In the genomic region with DNA sequence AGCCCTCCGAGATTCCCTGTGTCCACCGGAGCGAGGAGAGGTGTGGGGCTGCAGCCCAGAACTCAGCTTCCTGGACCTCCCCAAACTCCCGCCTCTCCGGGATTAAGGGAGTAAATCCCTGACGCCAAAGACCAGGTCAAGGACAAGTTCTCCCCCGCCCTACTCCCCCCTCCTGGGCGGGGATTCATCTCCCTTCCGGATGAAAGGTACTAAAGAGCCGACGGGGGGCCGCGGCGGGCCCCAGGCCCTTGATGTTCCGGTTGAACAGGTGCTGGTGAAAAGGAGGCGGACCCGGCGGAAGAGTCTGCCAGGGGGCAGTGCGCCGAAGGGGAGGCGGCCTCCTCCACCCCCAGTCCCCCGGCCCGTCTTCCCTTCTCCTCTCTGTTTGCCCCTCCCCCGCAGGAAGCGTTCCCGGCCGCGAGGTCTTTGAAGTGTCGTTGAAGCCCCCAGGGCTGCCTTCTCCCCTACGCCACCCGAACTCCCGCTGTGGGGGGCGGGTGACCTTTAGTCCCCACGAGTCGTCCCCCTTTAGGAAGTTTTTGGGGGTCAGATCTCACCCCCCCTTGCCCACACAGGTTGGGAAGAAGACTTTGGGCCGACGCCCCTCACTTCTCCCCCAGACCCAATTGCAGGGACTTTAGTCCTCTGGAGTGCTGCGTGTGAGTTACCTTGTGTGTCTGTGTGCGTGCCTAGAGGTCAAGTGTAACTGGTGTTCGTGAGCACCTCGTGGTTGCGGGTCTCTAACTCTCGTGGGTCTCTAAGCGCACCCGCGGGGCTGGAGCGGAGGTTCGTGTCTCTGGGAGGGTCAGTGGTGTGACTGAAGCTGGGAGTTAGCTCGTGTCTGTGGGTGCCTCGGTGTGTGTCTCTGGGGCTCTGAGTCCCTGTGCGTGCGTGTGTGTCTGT, we compare ENCODE assay signal across 8 cellular contexts. TPM values are rescaled to one million over a fixed set of nuclear protein-coding genes. Genes with fewer than 3 reads are reported as not detected.
DNase-seq lines count a peak whose midpoint lies in the region; ATAC-seq and TF ChIP-seq lines count a peak whose summit lies in the region.

No MANE protein-coding gene starts in this region.

- TF ChIP-seq CTCF in Calu3 (IDR thresholded peaks at IDR 0.05; ENCODE audit: unreplicated experiment) = no peak

- H3K4me3 Mint-ChIP-seq in Calu3 (ENCODE audit: low read depth, unreplicated experiment) (peak overlapping the region; percentile 85), naive B cell (peak overlapping the region; percentile 86 to 99 (median 97))

- DNase-seq in Calu3 (peak; percentile 100), HPDE6-E6E7 (ENCODE audit: extremely low spot score) (peak; percentile 64), NOMO-1 (lab: John Stamatoyannopoulos, UW; ENCODE audit: unreplicated experiment in 2 of 2) (peak; percentile 64 to 78), naive B cell (peak; percentile 48), occipital lobe (lab: John Stamatoyannopoulos, UW) (no peak)
- DNase-seq in activated T-cell treated with anti-CD3 and anti-CD28 coated beads, Interleukin-2, amount 50 U/mL, for 1 hour = peak; percentile 67
- peak; percentile 91 for DNase-seq in stimulated activated naive CD8-positive, alpha-beta T cell treated with anti-CD3 and anti-CD28 coated beads, Interleukin-15, Interleukin-2, amounts not matched to agents 100 U/mL and 50 U/mL, for 24 hours

- CTCF ChIA-PET in Calu3 (lab: Charles Lee) = interaction anchor here (0.5 to 6.2 kb wide), 10 partner anchors 13 to 620 kb away, joined by 3 to 38 read pairs (median 4); a partner anchor contains a TSS

- ATAC-seq in esophagus mucosa (peak; percentile 65), naive B cell (ENCODE audit: low read depth in 2 of 2) (no peak)
- peak; percentile 16 for ATAC-seq in stimulated activated naive CD8-positive, alpha-beta T cell treated with anti-CD3 and anti-CD28 coated beads, Interleukin-15, Interleukin-2, amounts not matched to agents 100 U/mL and 50 U/mL, for 24 hours

- H3K27me3 Mint-ChIP-seq in Calu3 (ENCODE audit: unreplicated experiment) = peaks cover 18% of the 10 kb centered on the region
- H3K27me3 Mint-ChIP-seq in naive B cell = no peaks in the 10 kb centered on the region

- peak overlapping the region; percentile 90 for H3K27ac Mint-ChIP-seq in Calu3 (ENCODE audit: unreplicated experiment)
- peak overlapping the region; percentile 72 to 98 (median 97) for H3K27ac Mint-ChIP-seq in naive B cell

- H3K36me3 Mint-ChIP-seq in Calu3 (ENCODE audit: insufficient read depth, unreplicated experiment) = peaks cover 76% of the 10 kb centered on the region
- no peaks in the 10 kb centered on the region for H3K36me3 Mint-ChIP-seq in naive B cell

- no TSS peak for BruUV-seq in Calu3 (replicated peaks; lab: Mats Ljungman, UMichigan)

- intact Hi-C loops in Calu3 (cut with micrococcal nuclease; ENCODE audit: unreplicated experiment) = loop anchor here (1.0 to 2.0 kb wide), 3 partner anchors 26 to 47 kb away; a partner anchor contains a TSS

- H3K9me3 Mint-ChIP-seq in Calu3 (ENCODE audit: low read depth, unreplicated experiment) (no peaks in the 10 kb centered on the region), naive B cell (no peaks in the 10 kb centered on the region)

- H3K4me1 Mint-ChIP-seq in Calu3 (ENCODE audit: low read depth, unreplicated experiment) (peaks cover 44% of the 10 kb centered on the region), naive B cell (peaks cover 51 to 65% (median 61%) of the 10 kb centered on the region in 3 donors)

RNA-seq across cellular contexts. Expression of a gene that starts 1.1 kb away (rescaled TPM):
- total RNA-seq in Calu3 (2022) (463 and 498 TPM in 2 replicates), esophagus mucosa (40.2 TPM), occipital lobe (18.4 TPM)
- polyA plus RNA-seq in naive B cell (ENCODE audit: low read depth in 6 of 6) = 1 to 10 TPM; 1.7 to 9.0 (median 4.7) TPM

RNA-seq across cellular contexts. Expression of a gene that starts 26.1 kb away (rescaled TPM):
- total RNA-seq in Calu3 (2022) = 101 and 109 TPM in 2 replicates
- total RNA-seq in esophagus mucosa = 28.6 TPM
- polyA plus RNA-seq in naive B cell (ENCODE audit: low read depth in 6 of 6) = 10 to 100 TPM; 19.1 to 31.5 (median 21.2) TPM
- 2.3 TPM for total RNA-seq in occipital lobe

RNA-seq across cellular contexts. Expression of a gene that starts 29.2 kb away (rescaled TPM):
- 15.3 and 20.9 TPM in 2 replicates for total RNA-seq in Calu3 (2022)
- total RNA-seq in esophagus mucosa = 4.9 TPM
- not detected for polyA plus RNA-seq in naive B cell (ENCODE audit: low read depth in 6 of 6)
- 1.6 TPM for total RNA-seq in occipital lobe

RNA-seq across cellular contexts. Expression of a gene that starts 44.1 kb away (rescaled TPM):
- total RNA-seq in Calu3 (2022) = 196 and 205 TPM in 2 replicates
- total RNA-seq in esophagus mucosa = 18.0 TPM
- polyA plus RNA-seq in naive B cell (ENCODE audit: low read depth in 6 of 6) = not detected
- 4.8 TPM for total RNA-seq in occipital lobe

RNA-seq across cellular contexts. Expression of a gene that starts 48.5 kb away (rescaled TPM):
- total RNA-seq in Calu3 (2022) (893 and 935 TPM in 2 replicates), esophagus mucosa (179 TPM), occipital lobe (138 TPM)
- polyA plus RNA-seq in naive B cell (ENCODE audit: low read depth in 6 of 6) = 100 to 1,000 TPM; 326 to 642 (median 411) TPM

Comparison
In these comparisons a context has a peak if more than half of its experiments do, and no peak if none do; other contexts are left out.
1. ATAC-seq: peak in esophagus mucosa (single experiment) and stimulated activated naive CD8-positive, alpha-beta T cell treated with anti-CD3 and anti-CD28 coated beads, Interleukin-15, Interleukin-2, amounts not matched to agents 100 U/mL and 50 U/mL, for 24 hours (single experiment); none in naive B cell (0 of 2).
2. RNA of a gene that starts 1.1 kb away (total RNA-seq): 463 to 498 TPM in Calu3; 40.2 TPM in esophagus mucosa (single experiment) and 18.4 TPM in occipital lobe (single experiment); every median in the first group is over 10 times any median in the second.